Comparison of ENCODE assay signal across 1 cellular context in genomic region chr3:196135693-196136639, GRCh38.
TF ChIP-seq lines count a peak whose summit lies in the region.

No MANE protein-coding gene starts in this region.

TF ChIP-seq in IMR-90, 13 proteins besides CTCF, POLR2A, EP300 and RAD21 (continued from another document):
- TF ChIP-seq, protein P1, sequence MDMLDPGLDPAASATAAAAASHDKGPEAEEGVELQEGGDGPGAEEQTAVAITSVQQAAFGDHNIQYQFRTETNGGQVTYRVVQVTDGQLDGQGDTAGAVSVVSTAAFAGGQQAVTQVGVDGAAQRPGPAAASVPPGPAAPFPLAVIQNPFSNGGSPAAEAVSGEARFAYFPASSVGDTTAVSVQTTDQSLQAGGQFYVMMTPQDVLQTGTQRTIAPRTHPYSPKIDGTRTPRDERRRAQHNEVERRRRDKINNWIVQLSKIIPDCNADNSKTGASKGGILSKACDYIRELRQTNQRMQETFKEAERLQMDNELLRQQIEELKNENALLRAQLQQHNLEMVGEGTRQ (IDR thresholded peaks at IDR 0.05; ENCODE audit: low read depth, low read length), result no peak
- no peak for TF ChIP-seq RFX5 (IDR thresholded peaks at IDR 0.05; ENCODE audit: low read depth, low read length)
- TF ChIP-seq BHLHE40 (IDR thresholded peaks at IDR 0.05; ENCODE audit: low read depth, low read length), result no peak
- no peak for TF ChIP-seq NFE2L2 (IDR thresholded peaks at IDR 0.05; ENCODE audit: low read depth, low read length)
- TF ChIP-seq CHD1 (IDR thresholded peaks at IDR 0.05; ENCODE audit: low read depth, low read length), result no peak
- no peak for TF ChIP-seq FOS (IDR thresholded peaks at IDR 0.05; ENCODE audit: low read depth, low read length)
- TF ChIP-seq MAFK (IDR thresholded peaks at IDR 0.05; ENCODE audit: low read depth, low read length), result no peak
- no peak for TF ChIP-seq SMC3 (IDR thresholded peaks at IDR 0.05; ENCODE audit: low read depth, low read length)
- no peak for TF ChIP-seq MXI1 (IDR thresholded peaks at IDR 0.05; ENCODE audit: borderline replicate concordance, low read depth, low read length)
- TF ChIP-seq, protein P2, sequence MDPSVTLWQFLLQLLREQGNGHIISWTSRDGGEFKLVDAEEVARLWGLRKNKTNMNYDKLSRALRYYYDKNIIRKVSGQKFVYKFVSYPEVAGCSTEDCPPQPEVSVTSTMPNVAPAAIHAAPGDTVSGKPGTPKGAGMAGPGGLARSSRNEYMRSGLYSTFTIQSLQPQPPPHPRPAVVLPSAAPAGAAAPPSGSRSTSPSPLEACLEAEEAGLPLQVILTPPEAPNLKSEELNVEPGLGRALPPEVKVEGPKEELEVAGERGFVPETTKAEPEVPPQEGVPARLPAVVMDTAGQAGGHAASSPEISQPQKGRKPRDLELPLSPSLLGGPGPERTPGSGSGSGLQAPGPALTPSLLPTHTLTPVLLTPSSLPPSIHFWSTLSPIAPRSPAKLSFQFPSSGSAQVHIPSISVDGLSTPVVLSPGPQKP (IDR thresholded peaks at IDR 0.05; ENCODE audit: borderline replicate concordance, low read depth, low read length), result no peak
